ENCODE assay signal across 8 cellular contexts in the genomic region with DNA sequence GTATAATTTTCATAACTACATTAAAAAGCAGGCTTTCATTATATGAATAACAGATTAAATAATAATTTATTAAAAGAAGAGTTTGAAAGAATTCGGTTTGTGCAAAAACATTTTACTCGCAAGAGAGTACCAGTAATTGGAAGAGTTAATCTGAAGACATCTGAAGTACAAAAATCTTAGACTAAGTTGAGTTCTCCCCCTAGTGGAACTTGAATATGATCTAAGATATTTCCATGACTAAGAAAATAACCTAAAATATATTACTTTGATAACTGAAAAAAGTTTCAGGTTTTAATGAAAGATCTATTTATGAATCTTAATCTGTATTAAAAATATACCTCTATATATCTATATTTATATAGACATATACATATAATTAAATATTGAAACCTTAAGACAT.
DNase-seq lines count a peak whose midpoint lies in the region; ATAC-seq and TF ChIP-seq lines count a peak whose summit lies in the region.

No MANE protein-coding gene starts in this region.

- H3K9me3 ChIP-seq in AG04450 (ENCODE audit: control insufficient read depth, insufficient read depth, low read length) (no peaks in the 10 kb centered on the region), esophagus muscularis mucosa (no peaks in the 10 kb centered on the region)

- POLR2A ChIA-PET in AG04450 (lab: Yijun Ruan, JAX) = no interaction called here

- WGBS in esophagus muscularis mucosa = 36% methylated on average over 2 of the region's 2 CpGs

- DNase-seq in AG04450 (ENCODE audit: low read depth, low spot score) = peak; percentile 4
- DNase-seq in NCI-H69 (lab: John Stamatoyannopoulos, UW) = peak; percentile 26
- DNase-seq in esophagus muscularis mucosa (ENCODE audit: extremely low spot score) = no peak
- DNase-seq in NCI-H748 (lab: John Stamatoyannopoulos, UW; ENCODE audit: unreplicated experiment) = no peak
- DNase-seq in stimulated activated CD4-positive, alpha-beta T cell treated with anti-CD3 and anti-CD28 coated beads, Interleukin-4, amount 100 ng/mL, for 1 hour = no peak
- no peak for DNase-seq in posterior vena cava (ENCODE audit: low spot score)
- no peak for DNase-seq in medulla oblongata (ENCODE audit: extremely low spot score)

- peaks cover 0 to 9% (median 0%) of the 10 kb centered on the region in 4 donors for H3K36me3 ChIP-seq in esophagus muscularis mucosa

- H3K27me3 ChIP-seq in AG04450 (ENCODE audit: control insufficient read depth, insufficient read depth, low read length) (no peaks in the 10 kb centered on the region), esophagus muscularis mucosa (no peaks in the 10 kb centered on the region)

- intact Hi-C loops in esophagus muscularis mucosa (cut with DNase I) = no loop called here
- intact Hi-C loops in posterior vena cava (cut with DNase I) = no loop called here

- TF ChIP-seq POLR2A in esophagus muscularis mucosa (IDR thresholded peaks at IDR 0.05; ENCODE audit: low read depth) = no peak

- H3K4me3 ChIP-seq in AG04450 (ENCODE audit: low read depth, low read length) (no peak overlapping the region), esophagus muscularis mucosa (no peak overlapping the region)

- peak; percentile 57 for TF ChIP-seq CTCF in AG04450 (IDR thresholded peaks at IDR 0.05; ENCODE audit: low read depth, low read length)
- peak; percentile 8 to 34 (median 17) for TF ChIP-seq CTCF in esophagus muscularis mucosa (IDR thresholded peaks at IDR 0.05)

- ATAC-seq in GM18517 (IDR thresholded peaks at IDR 0.05; ENCODE audit: unreplicated experiment) = peak; percentile 70

- H3K4me1 ChIP-seq in esophagus muscularis mucosa = no peaks in the 10 kb centered on the region

- CTCF ChIA-PET in AG04450 (lab: Charles Lee) = interaction anchor here (1.0 to 1.9 kb wide), 3 partner anchors 11 to 289 kb away, joined by 3 to 8 read pairs (median 4); no protein-coding TSS in a partner anchor

- no peak overlapping the region for H3K27ac ChIP-seq in AG04450 (ENCODE audit: low read depth, low read length)
- H3K27ac ChIP-seq in esophagus muscularis mucosa (replicated peaks in 1 of 4) = no peak overlapping the region

- no peak for TF ChIP-seq EP300 in esophagus muscularis mucosa (IDR thresholded peaks at IDR 0.05)

Comparison
In these comparisons a context has a peak if more than half of its experiments do, and no peak if none do; other contexts are left out.
1. DNase-seq: peak in AG04450 (single experiment) and NCI-H69 (single experiment); none in esophagus muscularis mucosa (single experiment), NCI-H748 (single experiment), stimulated activated CD4-positive, alpha-beta T cell treated with anti-CD3 and anti-CD28 coated beads, Interleukin-4, amount 100 ng/mL, for 1 hour (single experiment), posterior vena cava (single experiment) and medulla oblongata (single experiment).